Comparison of ENCODE assay signal across 1 cellular context in genomic region chr5:73623929-73624404, GRCh38.
A peak's percentile ranks its signal among the peaks of the same experiment; 100 is the strongest.
TF ChIP-seq lines count a peak whose summit lies in the region.

No MANE protein-coding gene starts in this region.

TF ChIP-seq in HepG2, 621 proteins besides CTCF, POLR2A, EP300 and RAD21 (continued from another document and continues in another):
- TF ChIP-seq ETV5 (CRISPR knock-in tag; IDR thresholded peaks at IDR 0.05; ENCODE audit: borderline replicate concordance) (peak; percentile 99), TEAD2 (CRISPR knock-in tag; IDR thresholded peaks at IDR 0.05) (no peak), MAFF (IDR thresholded peaks at IDR 0.05; ENCODE audit: low read depth, low read length) (0 out of 2 replicates have a peak, but pooled peaks have one; percentile 42), RBFOX2 (IDR thresholded peaks at IDR 0.05; ENCODE audit: low read depth, low read length) (no peak), ZNF317 (CRISPR knock-in tag; IDR thresholded peaks at IDR 0.05) (peak; percentile 91), NFYC (CRISPR knock-in tag; IDR thresholded peaks at IDR 0.05) (no peak), PAXIP1 (CRISPR knock-in tag; conservative IDR thresholded peaks at IDR 0.05) (peak; percentile 97), ZNF790 (CRISPR knock-in tag; IDR thresholded peaks at IDR 0.05; ENCODE audit: borderline replicate concordance) (no peak), ZFP37 (CRISPR knock-in tag; IDR thresholded peaks at IDR 0.05; ENCODE audit: borderline replicate concordance) (peak; percentile 77; the same call in 1 of the 2 replicates), MED8 (CRISPR knock-in tag; IDR thresholded peaks at IDR 0.05; ENCODE audit: insufficient replicate concordance) (peak; percentile 94), LCORL (IDR thresholded peaks at IDR 0.05) (no peak), LCORL (CRISPR knock-in tag; IDR thresholded peaks at IDR 0.05) (peak; percentile 81), HINFP (CRISPR knock-in tag; IDR thresholded peaks at IDR 0.05; ENCODE audit: low read depth) (no peak), TRIM24 (CRISPR knock-in tag; IDR thresholded peaks at IDR 0.05) (no peak), ZNF646 (CRISPR knock-in tag; IDR thresholded peaks at IDR 0.05) (no peak), NAIF1 (CRISPR knock-in tag; IDR thresholded peaks at IDR 0.05; ENCODE audit: borderline replicate concordance) (no peak), RFX3 (CRISPR knock-in tag; IDR thresholded peaks at IDR 0.05) (no peak), JARID2 (CRISPR knock-in tag; IDR thresholded peaks at IDR 0.05; ENCODE audit: insufficient replicate concordance) (no peak), ZNF770 (CRISPR knock-in tag; IDR thresholded peaks at IDR 0.05) (peak; percentile 29; the same call in 1 of the 2 replicates), TEF (CRISPR knock-in tag; IDR thresholded peaks at IDR 0.05) (no peak), DBP (CRISPR knock-in tag; IDR thresholded peaks at IDR 0.05; ENCODE audit: not compliant biosample characterization) (no peak), CENPBD1 (CRISPR knock-in tag; IDR thresholded peaks at IDR 0.05; ENCODE audit: borderline replicate concordance, low read depth) (no peak), TARDBP (CRISPR knock-in tag; IDR thresholded peaks at IDR 0.05) (peak; percentile 79; the same call in 1 of the 2 replicates), NFIC (IDR thresholded peaks at IDR 0.05; ENCODE audit: low read length) (peak; percentile 98), NR0B2 (CRISPR knock-in tag; IDR thresholded peaks at IDR 0.05) (no peak), ZSCAN30 (CRISPR knock-in tag; IDR thresholded peaks at IDR 0.05) (no peak), RCOR2 (CRISPR knock-in tag; IDR thresholded peaks at IDR 0.05) (no peak; the same call in 1 of the 2 replicates), ELF1 (CRISPR knock-in tag; IDR thresholded peaks at IDR 0.05) (peak; percentile 50; the same call in 1 of the 2 replicates), RORA (CRISPR knock-in tag; IDR thresholded peaks at IDR 0.05) (peak; percentile 86; the same call in 1 of the 2 replicates), ZNF839 (CRISPR knock-in tag; IDR thresholded peaks at IDR 0.05; ENCODE audit: borderline replicate concordance) (no peak), ELF4 (CRISPR knock-in tag; IDR thresholded peaks at IDR 0.05; ENCODE audit: borderline replicate concordance) (no peak), ZNF274 (CRISPR knock-in tag; IDR thresholded peaks at IDR 0.05) (no peak), ZZZ3 (CRISPR knock-in tag; IDR thresholded peaks at IDR 0.05; ENCODE audit: borderline replicate concordance) (no peak), EHMT2 (IDR thresholded peaks at IDR 0.05; ENCODE audit: borderline replicate concordance, low read depth, low read length) (no peak), ESRRA (CRISPR knock-in tag; IDR thresholded peaks at IDR 0.05; ENCODE audit: low read depth) (peak; percentile 95), FOXA1 (IDR thresholded peaks at IDR 0.05) (peak; percentile 75), FOXA1 (CRISPR knock-in tag; IDR thresholded peaks at IDR 0.05) (peak; percentile 98), SMYD3 (CRISPR knock-in tag; IDR thresholded peaks at IDR 0.05) (peak; percentile 64; the same call in 1 of the 2 replicates), HIC2 (CRISPR knock-in tag; IDR thresholded peaks at IDR 0.05; ENCODE audit: low read depth) (peak; percentile 67; the same call in 1 of the 2 replicates), MIXL1 (CRISPR knock-in tag; IDR thresholded peaks at IDR 0.05) (peak; percentile 83; the same call in 1 of the 2 replicates), GABPA (IDR thresholded peaks at IDR 0.05; ENCODE audit: low read depth, low read length) (no peak), GABPA (CRISPR knock-in tag; IDR thresholded peaks at IDR 0.05; ENCODE audit: low read depth) (peak; percentile 56; the same call in 1 of the 2 replicates), NFRKB (IDR thresholded peaks at IDR 0.05) (no peak), NR2F6 (IDR thresholded peaks at IDR 0.05) (peak; percentile 92), NR2F6 (CRISPR knock-in tag; IDR thresholded peaks at IDR 0.05) (peak; percentile 93), SP1 (IDR thresholded peaks at IDR 0.05) (no peak), SP1 (CRISPR knock-in tag; IDR thresholded peaks at IDR 0.05) (no peak), ZSCAN25 (CRISPR knock-in tag; IDR thresholded peaks at IDR 0.05) (no peak), KDM1A (CRISPR knock-in tag; IDR thresholded peaks at IDR 0.05) (peak; percentile 44; the same call in 1 of the 2 replicates), ZFP36L1 (CRISPR knock-in tag; IDR thresholded peaks at IDR 0.05) (peak; percentile 39; the same call in 1 of the 2 replicates), TSC22D2 (CRISPR knock-in tag; IDR thresholded peaks at IDR 0.05; ENCODE audit: borderline replicate concordance) (0 out of 2 replicates have a peak, but pooled peaks have one; percentile 42), XBP1 (CRISPR knock-in tag; IDR thresholded peaks at IDR 0.05) (no peak), ZNF777 (CRISPR knock-in tag; IDR thresholded peaks at IDR 0.05) (no peak), ISL2 (CRISPR knock-in tag; IDR thresholded peaks at IDR 0.05) (peak; percentile 100), NFATC3 (CRISPR knock-in tag; IDR thresholded peaks at IDR 0.05) (no peak), MED1 (CRISPR knock-in tag; IDR thresholded peaks at IDR 0.05) (peak; percentile 97)
